Comparison of ENCODE assay signal across 9 cellular contexts in the genomic region with DNA sequence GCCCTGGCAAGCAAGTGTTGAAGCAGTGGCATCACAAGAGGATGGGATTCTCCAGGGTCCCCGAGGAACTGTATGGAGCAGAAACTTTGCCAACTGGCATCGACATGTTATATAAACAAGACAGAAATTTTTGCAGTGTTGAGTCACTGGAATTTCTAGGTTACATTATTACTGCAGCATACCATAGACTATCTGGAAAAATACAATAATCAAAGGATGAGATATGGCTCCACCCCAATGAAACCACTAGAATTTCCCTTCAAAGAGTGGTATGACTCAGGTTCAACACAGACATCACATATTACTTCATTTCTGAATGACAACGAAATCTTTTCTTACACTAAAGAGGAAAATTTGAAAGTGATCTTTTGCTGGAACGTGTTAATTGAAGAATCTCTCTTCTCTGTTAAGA.
DNase-seq lines count a peak whose midpoint lies in the region; ATAC-seq and TF ChIP-seq lines count a peak whose summit lies in the region.
"Had no signal": no experiment of that assay in that cellular context is flagged by ENCODE, and none has a peak within 500 bp of the region (broad histone marks: within the 10 kb centered on the region; RNA-seq: fewer than 3 reads in every experiment).

No MANE protein-coding gene starts in this region.

- H3K4me3 ChIP-seq in brain microvascular endothelial cell (ENCODE audit: low read depth, low read length): no peak overlapping the region
- H3K4me3 ChIP-seq in mucosa of descending colon: no peak overlapping the region
- H3K4me3 ChIP-seq in gastrocnemius medialis: no peak overlapping the region
- H3K4me3 ChIP-seq: SJCRH30 had no signal

- no peaks in the 10 kb centered on the region for H3K27me3 ChIP-seq in brain microvascular endothelial cell (replicated peaks)
- no peaks in the 10 kb centered on the region for H3K27me3 ChIP-seq in gastrocnemius medialis
- H3K27me3 ChIP-seq: SJCRH30 had no signal

- ATAC-seq in mucosa of descending colon (peak; percentile 20), gastrocnemius medialis (no peak), HG03045 (IDR thresholded peaks at IDR 0.05; ENCODE audit: unreplicated experiment) (no peak)

- intact Hi-C loops in mucosa of descending colon (cut with DNase I, micrococcal nuclease): no loop called here
- intact Hi-C loops in gastrocnemius medialis (cut with DNase I; ENCODE audit: low total_unique reads): no loop called here

- TF ChIP-seq CTCF in brain microvascular endothelial cell (IDR thresholded peaks at IDR 0.05; ENCODE audit: low read depth, low read length, missing control alignments): no peak
- TF ChIP-seq CTCF in mucosa of descending colon (IDR thresholded peaks at IDR 0.05): no peak
- TF ChIP-seq CTCF in gastrocnemius medialis (IDR thresholded peaks at IDR 0.05 in 4 of 5, conservative IDR thresholded peaks at IDR 0.05 in 1 of 5): no peak

- H3K4me1 ChIP-seq in mucosa of descending colon (ENCODE audit: low read depth) (peaks cover 3% of the 10 kb centered on the region), gastrocnemius medialis (no peaks in the 10 kb centered on the region)
- H3K4me1 ChIP-seq: SJCRH30 had no signal

- H3K27ac ChIP-seq in brain microvascular endothelial cell (peak overlapping the region; percentile 84), gastrocnemius medialis (no peak overlapping the region)
- H3K27ac ChIP-seq: SJCRH30 had no signal

- no peak for TF ChIP-seq POLR2A in gastrocnemius medialis (IDR thresholded peaks at IDR 0.05)

- H3K9me3 ChIP-seq in mucosa of descending colon (no peaks in the 10 kb centered on the region), gastrocnemius medialis (no peaks in the 10 kb centered on the region)
- H3K9me3 ChIP-seq: SJCRH30 had no signal

- H3K36me3 ChIP-seq in brain microvascular endothelial cell (replicated peaks): no peaks in the 10 kb centered on the region
- no peaks in the 10 kb centered on the region for H3K36me3 ChIP-seq in mucosa of descending colon (ENCODE audit: low read depth)
- H3K36me3 ChIP-seq in gastrocnemius medialis: no peaks in the 10 kb centered on the region
- H3K36me3 ChIP-seq: SJCRH30 had no signal

- peak; percentile 80 for DNase-seq in DMS53 (lab: John Stamatoyannopoulos, UW)
- peak; percentile 11 for DNase-seq in HK-2 (ENCODE audit: unreplicated experiment)
- peak; percentile 85 for DNase-seq in brain microvascular endothelial cell
- DNase-seq in mucosa of descending colon: no peak
- no peak for DNase-seq in NCI-H345 treated with DMSO at 0.1 percent for 48 hours (lab: John Stamatoyannopoulos, UW; ENCODE audit: unreplicated experiment)
- no peak for DNase-seq in gastrocnemius medialis
- DNase-seq: NCI-H1694 had no signal

- in situ Hi-C loops in brain microvascular endothelial cell (cut with HindIII; ENCODE audit: low pct_ligation_motif_present, low sequenced_read_pairs): no loop called here
- in situ Hi-C loops in gastrocnemius medialis (cut with MboI; ENCODE audit: low sequenced_read_pairs in 4 of 4): no loop called here

Comparison
In these comparisons a context has a peak if more than half of its experiments do, and no peak if none do; other contexts are left out.
1. DNase-seq: peak in DMS53 (single experiment), HK-2 (single experiment) and brain microvascular endothelial cell (single experiment); none in mucosa of descending colon (0 of 3), NCI-H345 treated with DMSO at 0.1 percent for 48 hours (single experiment) and gastrocnemius medialis (0 of 2).